In genomic region chr2:270861-271260, GRCh38 we compare ENCODE assay signal across 24 cellular contexts. TPM values are rescaled to one million over a fixed set of nuclear protein-coding genes. Genes with fewer than 3 reads are reported as not detected.
DNase-seq lines count a peak whose midpoint lies in the region; ATAC-seq and TF ChIP-seq lines count a peak whose summit lies in the region.
"Had no signal": no experiment of that assay in that cellular context is flagged by ENCODE, and none has a peak within 500 bp of the region (broad histone marks: within the 10 kb centered on the region; RNA-seq: fewer than 3 reads in every experiment).

No MANE protein-coding gene starts in this region.

- POLR2A ChIA-PET in WTC11 (lab: Charles Lee): interaction anchor here (1.2 kb wide), 1 partner anchor 15 kb away, joined by 3 read pairs; no protein-coding TSS in a partner anchor

- H3K9me3 Mint-ChIP-seq in activated T-cell treated with anti-CD3 and anti-CD28 coated beads, Interleukin-2, amount 50 U/mL, for 24 hours: no peaks in the 10 kb centered on the region
- no peaks in the 10 kb centered on the region for H3K9me3 Mint-ChIP-seq in activated T-cell treated with anti-CD3 and anti-CD28 coated beads, Interleukin-2, amount 50 U/mL, for 4 hours
- H3K9me3 Mint-ChIP-seq in WTC11 (no peaks in the 10 kb centered on the region), mesothelial cell of epicardium (no peaks in the 10 kb centered on the region)
- H3K9me3 Mint-ChIP-seq: CD4-positive, alpha-beta memory T cell; IgD-negative memory B cell had no signal

- no peaks in the 10 kb centered on the region for H3K9me3 ChIP-seq in DND-41 (ENCODE audit: insufficient read depth, low read length, severe bottlenecking)
- H3K9me3 ChIP-seq: BLaER1, HAP-1 had no signal

- H3K27ac Mint-ChIP-seq in activated T-cell treated with anti-CD3 and anti-CD28 coated beads, Interleukin-2, amount 50 U/mL, for 24 hours: peak overlapping the region; percentile 20
- H3K27ac Mint-ChIP-seq in WTC11 (peak overlapping the region; percentile 60), mesothelial cell of epicardium (peak overlapping the region; percentile 28)
- H3K27ac Mint-ChIP-seq: IgD-negative memory B cell had no signal

- CTCF ChIA-PET in WTC11 (lab: Charles Lee): no interaction called here

- DNase-seq in activated T-cell treated with anti-CD3 and anti-CD28 coated beads, Interleukin-2, amount 50 U/mL, for 24 hours: no peak
- no peak for DNase-seq in activated T-cell treated with anti-CD3 and anti-CD28 coated beads, Interleukin-2, amount 50 U/mL, for 4 hours
- DNase-seq in DND-41 (no peak), WTC11 (ENCODE audit: low spot score) (no peak), mesothelial cell of epicardium (ENCODE audit: low spot score in 2 of 2, unreplicated experiment in 2 of 2) (no peak), NCI-H187 (lab: John Stamatoyannopoulos, UW) (no peak), occipital lobe (lab: John Stamatoyannopoulos, UW) (no peak)
- DNase-seq: ACHN; CD4-positive, alpha-beta memory T cell; DMS153; GM23248; NCI-H1417; NCI-H1694 treated with DMSO at 0.1 percent for 48 hours; NCI-H446; NCI-H526 treated with DMSO at 0.1 percent for 48 hours; OCI-M1 had no signal

- H3K36me3 Mint-ChIP-seq in activated T-cell treated with anti-CD3 and anti-CD28 coated beads, Interleukin-2, amount 50 U/mL, for 24 hours (ENCODE audit: low read depth): peaks cover 91% of the 10 kb centered on the region
- peaks cover 33% of the 10 kb centered on the region for H3K36me3 Mint-ChIP-seq in activated T-cell treated with anti-CD3 and anti-CD28 coated beads, Interleukin-2, amount 50 U/mL, for 4 hours (ENCODE audit: insufficient read depth)
- H3K36me3 Mint-ChIP-seq in WTC11: peaks cover 14% of the 10 kb centered on the region
- H3K36me3 Mint-ChIP-seq in mesothelial cell of epicardium: peaks cover 4% of the 10 kb centered on the region

- no peak for ATAC-seq in activated T-cell treated with anti-CD3 and anti-CD28 coated beads, Interleukin-2, amount 50 U/mL, for 4 hours
- ATAC-seq in DND-41 (ENCODE audit: insufficient read depth, low read depth) (no peak), WTC11 (no peak), HG03039 (IDR thresholded peaks at IDR 0.05; ENCODE audit: unreplicated experiment) (no peak)
- ATAC-seq: Right ventricle myocardium inferior had no signal

- H3K4me2 ChIP-seq in DND-41 (ENCODE audit: insufficient read depth, low read length): peak overlapping the region; percentile 16; the same call in 1 of the 2 replicates
- H3K4me2 ChIP-seq: BLaER1 had no signal

- H3K4me3 Mint-ChIP-seq in activated T-cell treated with anti-CD3 and anti-CD28 coated beads, Interleukin-2, amount 50 U/mL, for 24 hours: no peak overlapping the region
- no peak overlapping the region for H3K4me3 Mint-ChIP-seq in activated T-cell treated with anti-CD3 and anti-CD28 coated beads, Interleukin-2, amount 50 U/mL, for 4 hours
- H3K4me3 Mint-ChIP-seq in WTC11 (no peak overlapping the region), mesothelial cell of epicardium (no peak overlapping the region)
- H3K4me3 Mint-ChIP-seq: CD4-positive, alpha-beta memory T cell; IgD-negative memory B cell had no signal

- TF ChIP-seq CTCF in DND-41 (IDR thresholded peaks at IDR 0.05; ENCODE audit: borderline replicate concordance, extremely low read depth, low read length, poor library complexity, severe bottlenecking) (no peak), WTC11 (IDR thresholded peaks at IDR 0.05) (no peak), mesothelial cell of epicardium (IDR thresholded peaks at IDR 0.05; ENCODE audit: unreplicated experiment) (no peak)

- peaks cover 100% of the 10 kb centered on the region for H3K79me2 ChIP-seq in DND-41 (ENCODE audit: insufficient read depth, low read length)

- no peaks in the 10 kb centered on the region for H3K27me3 Mint-ChIP-seq in activated T-cell treated with anti-CD3 and anti-CD28 coated beads, Interleukin-2, amount 50 U/mL, for 24 hours
- H3K27me3 Mint-ChIP-seq in activated T-cell treated with anti-CD3 and anti-CD28 coated beads, Interleukin-2, amount 50 U/mL, for 4 hours (ENCODE audit: low read depth): no peaks in the 10 kb centered on the region
- H3K27me3 Mint-ChIP-seq in WTC11 (ENCODE audit: low read depth) (no peaks in the 10 kb centered on the region), mesothelial cell of epicardium (ENCODE audit: low read depth) (no peaks in the 10 kb centered on the region)
- H3K27me3 Mint-ChIP-seq: CD4-positive, alpha-beta memory T cell; IgD-negative memory B cell had no signal

- no peak overlapping the region for H3K4me3 ChIP-seq in DND-41 (ENCODE audit: low read depth in 1 of 2, low read length in 2 of 2)
- H3K4me3 ChIP-seq: BLaER1, GM23248, HAP-1 had no signal

- H3K36me3 ChIP-seq in DND-41 (ENCODE audit: insufficient read depth, low read length): peaks cover 63% of the 10 kb centered on the region

- no peak overlapping the region for H3K27ac ChIP-seq in DND-41 (ENCODE audit: low read length)
- H3K27ac ChIP-seq: 22Rv1, BLaER1, GM23248 had no signal

- no peaks in the 10 kb centered on the region for H3K27me3 ChIP-seq in DND-41 (ENCODE audit: insufficient read depth, low read length, poor library complexity)
- H3K27me3 ChIP-seq: BLaER1 had no signal

- H2AFZ ChIP-seq in DND-41 (ENCODE audit: low read depth, low read length): no peak overlapping the region
- H2AFZ ChIP-seq: GM23248 had no signal

- peaks cover 86% of the 10 kb centered on the region for H4K20me1 ChIP-seq in DND-41 (ENCODE audit: insufficient read depth, low read length)

- H3K9ac ChIP-seq in DND-41 (ENCODE audit: low read depth, low read length): no peak overlapping the region
- H3K9ac ChIP-seq: BLaER1, GM23248 had no signal

- peaks cover 61% of the 10 kb centered on the region for H3K4me1 Mint-ChIP-seq in activated T-cell treated with anti-CD3 and anti-CD28 coated beads, Interleukin-2, amount 50 U/mL, for 24 hours (ENCODE audit: low read depth)
- peaks cover 51% of the 10 kb centered on the region for H3K4me1 Mint-ChIP-seq in activated T-cell treated with anti-CD3 and anti-CD28 coated beads, Interleukin-2, amount 50 U/mL, for 4 hours (ENCODE audit: low read depth)
- H3K4me1 Mint-ChIP-seq in WTC11 (peaks cover 38% of the 10 kb centered on the region), mesothelial cell of epicardium (peaks cover 13% of the 10 kb centered on the region)

- peaks cover 29% of the 10 kb centered on the region for H3K4me1 ChIP-seq in DND-41 (ENCODE audit: insufficient read depth, low read length)

TF ChIP-seq in WTC11, 78 proteins besides CTCF, POLR2A, EP300 and RAD21:
- TF ChIP-seq SMAD4 (CRISPR knock-in tag; IDR thresholded peaks at IDR 0.05): no peak
- TF ChIP-seq JAZF1 (CRISPR knock-in tag; IDR thresholded peaks at IDR 0.05): no peak
- no peak for TF ChIP-seq ZNF263 (CRISPR knock-in tag; IDR thresholded peaks at IDR 0.05; ENCODE audit: low read depth)
- TF ChIP-seq ZNF512 (CRISPR knock-in tag; IDR thresholded peaks at IDR 0.05; ENCODE audit: borderline replicate concordance): no peak
- no peak for TF ChIP-seq ZNF232 (CRISPR knock-in tag; IDR thresholded peaks at IDR 0.05)
- no peak for TF ChIP-seq ATF1 (CRISPR knock-in tag; IDR thresholded peaks at IDR 0.05)
- no peak for TF ChIP-seq NR1H2 (CRISPR knock-in tag; IDR thresholded peaks at IDR 0.05)

RNA-seq across cellular contexts. Expression of gene ACP1, which starts 6.1 kb away (rescaled TPM):
- total RNA-seq in activated T-cell treated with anti-CD3 and anti-CD28 coated beads, Interleukin-2, amount 50 U/mL, for 4 hours: 100 to 1,000 TPM; 132 to 178 (median 168) TPM
- total RNA-seq in WTC11 (2021) (145 to 150 TPM (median 146 TPM) in 3 replicates), mesothelial cell of epicardium (113 to 118 TPM (median 116 TPM) in 3 replicates), occipital lobe (101 TPM)

RNA-seq across cellular contexts. Expression of gene SH3YL1, which starts 7.0 kb away (rescaled TPM):
- total RNA-seq in activated T-cell treated with anti-CD3 and anti-CD28 coated beads, Interleukin-2, amount 50 U/mL, for 4 hours: 10 to 100 TPM; 12.9 to 14.7 (median 13.9) TPM
- total RNA-seq in WTC11 (2021) (26.4 to 34.4 TPM (median 31.3 TPM) in 3 replicates), mesothelial cell of epicardium (77.6 to 85.8 TPM (median 84.2 TPM) in 3 replicates), occipital lobe (87.8 TPM)

RNA-seq across cellular contexts. Expression of gene ALKAL2, which starts 17.0 kb away (rescaled TPM):
- not detected for total RNA-seq in activated T-cell treated with anti-CD3 and anti-CD28 coated beads, Interleukin-2, amount 50 U/mL, for 4 hours
- total RNA-seq in WTC11 (2021): 3.5 to 5.2 TPM (median 4.3 TPM) in 3 replicates
- 0.50 to 1.4 TPM (median 1.1 TPM) in 3 replicates for total RNA-seq in mesothelial cell of epicardium
- total RNA-seq in occipital lobe: 2.0 TPM
- total RNA-seq: CD4-positive, alpha-beta memory T cell; GM23248; M059J; SK-MEL-5 had no signal
